ENCODE assay signal across 1 cellular context in genomic region chr12:121299662-121300061, GRCh38.
A peak's percentile ranks its signal among the peaks of the same experiment; 100 is the strongest.
TF ChIP-seq lines count a peak whose summit lies in the region.

No MANE protein-coding gene starts in this region.

TF ChIP-seq in K562, 482 proteins besides CTCF, POLR2A, EP300 and RAD21 (continued from another document):
- peak; percentile 97 for TF ChIP-seq ZBTB40 (IDR thresholded peaks at IDR 0.05)
- TF ChIP-seq ZBTB40 (CRISPR knock-in tag; IDR thresholded peaks at IDR 0.05): peak; percentile 95
